ENCODE assay signal across 1 cellular context in the genomic region with DNA sequence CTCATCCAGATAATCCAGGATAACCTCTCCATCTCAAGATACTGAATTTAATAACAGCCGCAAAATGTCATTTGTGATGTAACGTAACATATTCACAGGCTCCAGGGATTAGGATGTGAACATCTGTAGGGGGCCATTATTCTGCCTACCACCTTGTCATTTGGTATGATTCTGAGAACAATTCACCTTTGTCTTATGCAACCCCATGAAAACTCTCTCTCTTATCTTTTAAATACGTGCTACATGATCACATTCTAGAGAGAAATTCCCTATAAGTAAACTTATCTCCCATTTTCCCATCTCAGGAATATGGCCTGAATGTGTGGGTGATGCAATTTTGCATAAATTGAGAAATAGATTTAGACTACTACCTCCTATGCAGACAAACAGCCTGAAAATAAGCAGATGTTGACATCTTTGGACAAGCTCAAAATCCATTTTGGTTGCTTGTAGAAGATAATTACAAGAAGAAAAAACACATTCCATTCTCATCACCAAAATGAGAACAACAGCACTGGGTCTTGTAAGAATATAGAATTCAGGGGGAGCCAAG.
TF ChIP-seq lines count a peak whose summit lies in the region.

No MANE protein-coding gene starts in this region.

TF ChIP-seq in K562, 482 proteins besides CTCF, POLR2A, EP300 and RAD21 (continued from another document):
- TF ChIP-seq ZNF644 (tag; IDR thresholded peaks at IDR 0.05; ENCODE audit: low read depth) (0 out of 2 replicates have a peak, but pooled peaks have one; percentile 30), ZNF274 (IDR thresholded peaks at IDR 0.05; ENCODE audit: borderline replicate concordance, low read depth, low read length) (no peak), FIP1L1 (IDR thresholded peaks at IDR 0.05; ENCODE audit: low read depth, low read length, poor library complexity, severe bottlenecking) (no peak), SRF (CRISPR knock-in tag; IDR thresholded peaks at IDR 0.05) (no peak), ZNF212 (CRISPR knock-in tag; IDR thresholded peaks at IDR 0.05) (no peak), NFATC3 (IDR thresholded peaks at IDR 0.05) (no peak)
- TF ChIP-seq, protein P1, sequence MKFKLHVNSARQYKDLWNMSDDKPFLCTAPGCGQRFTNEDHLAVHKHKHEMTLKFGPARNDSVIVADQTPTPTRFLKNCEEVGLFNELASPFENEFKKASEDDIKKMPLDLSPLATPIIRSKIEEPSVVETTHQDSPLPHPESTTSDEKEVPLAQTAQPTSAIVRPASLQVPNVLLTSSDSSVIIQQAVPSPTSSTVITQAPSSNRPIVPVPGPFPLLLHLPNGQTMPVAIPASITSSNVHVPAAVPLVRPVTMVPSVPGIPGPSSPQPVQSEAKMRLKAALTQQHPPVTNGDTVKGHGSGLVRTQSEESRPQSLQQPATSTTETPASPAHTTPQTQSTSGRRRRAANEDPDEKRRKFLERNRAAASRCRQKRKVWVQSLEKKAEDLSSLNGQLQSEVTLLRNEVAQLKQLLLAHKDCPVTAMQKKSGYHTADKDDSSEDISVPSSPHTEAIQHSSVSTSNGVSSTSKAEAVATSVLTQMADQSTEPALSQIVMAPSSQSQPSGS (CRISPR knock-in tag; IDR thresholded peaks at IDR 0.05): no peak
- TF ChIP-seq, protein P2, sequence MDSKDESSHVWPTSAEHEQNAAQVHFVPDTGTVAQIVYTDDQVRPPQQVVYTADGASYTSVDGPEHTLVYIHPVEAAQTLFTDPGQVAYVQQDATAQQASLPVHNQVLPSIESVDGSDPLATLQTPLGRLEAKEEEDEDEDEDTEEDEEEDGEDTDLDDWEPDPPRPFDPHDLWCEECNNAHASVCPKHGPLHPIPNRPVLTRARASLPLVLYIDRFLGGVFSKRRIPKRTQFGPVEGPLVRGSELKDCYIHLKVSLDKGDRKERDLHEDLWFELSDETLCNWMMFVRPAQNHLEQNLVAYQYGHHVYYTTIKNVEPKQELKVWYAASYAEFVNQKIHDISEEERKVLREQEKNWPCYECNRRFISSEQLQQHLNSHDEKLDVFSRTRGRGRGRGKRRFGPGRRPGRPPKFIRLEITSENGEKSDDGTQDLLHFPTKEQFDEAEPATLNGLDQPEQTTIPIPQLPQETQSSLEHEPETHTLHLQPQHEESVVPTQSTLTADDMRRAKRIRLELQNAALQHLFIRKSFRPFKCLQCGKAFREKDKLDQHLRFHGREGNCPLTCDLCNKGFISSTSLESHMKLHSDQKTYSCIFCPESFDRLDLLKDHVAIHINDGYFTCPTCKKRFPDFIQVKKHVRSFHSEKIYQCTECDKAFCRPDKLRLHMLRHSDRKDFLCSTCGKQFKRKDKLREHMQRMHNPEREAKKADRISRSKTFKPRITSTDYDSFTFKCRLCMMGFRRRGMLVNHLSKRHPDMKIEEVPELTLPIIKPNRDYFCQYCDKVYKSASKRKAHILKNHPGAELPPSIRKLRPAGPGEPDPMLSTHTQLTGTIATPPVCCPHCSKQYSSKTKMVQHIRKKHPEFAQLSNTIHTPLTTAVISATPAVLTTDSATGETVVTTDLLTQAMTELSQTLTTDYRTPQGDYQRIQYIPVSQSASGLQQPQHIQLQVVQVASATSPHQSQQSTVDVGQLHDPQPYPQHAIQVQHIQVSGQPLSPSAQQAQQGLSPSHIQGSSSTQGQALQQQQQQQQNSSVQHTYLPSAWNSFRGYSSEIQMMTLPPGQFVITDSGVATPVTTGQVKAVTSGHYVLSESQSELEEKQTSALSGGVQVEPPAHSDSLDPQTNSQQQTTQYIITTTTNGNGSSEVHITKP (IDR thresholded peaks at IDR 0.05; ENCODE audit: partially characterized antibody): no peak
